In genomic region chr1:58946390-58946789, GRCh38 we compare ENCODE assay signal across 37 cellular contexts.
A peak's percentile ranks its signal among the peaks of the same experiment; 100 is the strongest.
DNase-seq lines count a peak whose midpoint lies in the region; ATAC-seq, FAIRE-seq and TF ChIP-seq lines count a peak whose summit lies in the region.
"Had no signal": no experiment of that assay in that cellular context is flagged by ENCODE, and none has a peak within 500 bp of the region (broad histone marks: within the 10 kb centered on the region; RNA-seq: fewer than 3 reads in every experiment).

No MANE protein-coding gene starts in this region.

- 93% methylated on average over 4 of the region's 4 CpGs for WGBS in SK-N-SH (ENCODE audit: low lambda C conversion rate)
- 82% methylated on average over 4 of the region's 4 CpGs for WGBS in K562 (ENCODE audit: insufficient coverage, low coverage, missing lambda C conversion rate)
- WGBS in mesenchymal stem cell = 100% methylated on average over 1 of the region's 4 CpGs

- H3K14ac ChIP-seq in mesenchymal stem cell (ENCODE audit: low read length in 2 of 2) = no peak overlapping the region

- no peak overlapping the region for H3K4ac ChIP-seq in mesenchymal stem cell (ENCODE audit: low read depth in 1 of 2, low read length in 2 of 2)

- H3K27me3 ChIP-seq in SK-N-SH (ENCODE audit: insufficient read depth) = no peaks in the 10 kb centered on the region
- H3K27me3 ChIP-seq in K562 (ENCODE audit: control insufficient read depth in 2 of 2, insufficient read depth in 2 of 2, low read length in 2 of 2) = no peaks in the 10 kb centered on the region
- H3K27me3 ChIP-seq in mesenchymal stem cell (ENCODE audit: control insufficient read depth in 1 of 2, insufficient read depth in 1 of 2, low read length in 2 of 2) = no peaks in the 10 kb centered on the region
- H3K27me3 ChIP-seq: BE2C; BLaER1; BLaER1 treated with 17β-estradiol and CSF1 and Interleukin-3, amounts not matched to agents 10 nM and 100 nM had no signal

- DNase-seq in SK-N-SH (no peak), K562 (ENCODE audit: extremely low read depth in 1 of 4, low spot score in 3 of 4) (no peak), mesenchymal stem cell (no peak), nephron progenitor cell (no peak), NCI-H345 treated with DMSO at 0.1 percent for 48 hours (lab: John Stamatoyannopoulos, UW; ENCODE audit: unreplicated experiment) (no peak), AG08395 (ENCODE audit: low spot score) (no peak)
- DNase-seq: 8988T; ACHN; AML-193; BE2C; C1 segment of cervical spinal cord; Caco-2; Calu3; CD4-positive, alpha-beta memory T cell; CD4-positive, alpha-beta T cell; CD4-positive, CD25-positive, alpha-beta regulatory T cell; CD8-positive, alpha-beta memory T cell; COR-L47; DMS 273 treated with DMSO at 0.1 percent for 48 hours; DMS153; DMS53; DMS79; DMS79 treated with DMSO at 0.1 percent for 48 hours; DND-41; EL had no signal

- no TSS peak for BruUV-seq in K562 (replicated peaks; lab: Mats Ljungman, UMichigan)

- H4K20me1 ChIP-seq in SK-N-SH (ENCODE audit: insufficient read depth) (no peaks in the 10 kb centered on the region), K562 (replicated peaks; ENCODE audit: control insufficient read depth, insufficient read depth, low read length) (no peaks in the 10 kb centered on the region)
- H4K20me1 ChIP-seq: BLaER1; BLaER1 treated with 17β-estradiol and CSF1 and Interleukin-3, amounts not matched to agents 10 nM and 100 nM had no signal

- no peaks in the 10 kb centered on the region for H3K9me1 ChIP-seq in K562 (ENCODE audit: control insufficient read depth, insufficient read depth, low read length)

- TF ChIP-seq POLR2A in K562 (conservative IDR thresholded peaks at IDR 0.05) = no peak

- no peak for TF ChIP-seq CTCF in SK-N-SH (IDR thresholded peaks at IDR 0.05)
- TF ChIP-seq CTCF in HEK293 (tag by site-specific recombination; IDR thresholded peaks at IDR 0.05) = no peak
- no peak for TF ChIP-seq CTCF in K562 (IDR thresholded peaks at IDR 0.05 in 2 of 3, conservative IDR thresholded peaks at IDR 0.05 in 1 of 3; ENCODE audit: insufficient read depth in 2 of 3, low read depth in 1 of 3, low read length in 3 of 3)
- no peak for TF ChIP-seq CTCF in nephron progenitor cell (IDR thresholded peaks at IDR 0.05)

- no peak overlapping the region for H2BK12ac ChIP-seq in mesenchymal stem cell (ENCODE audit: low read length in 2 of 2)

- no peak overlapping the region for H2BK120ac ChIP-seq in mesenchymal stem cell (ENCODE audit: low read depth, low read length)

- H3K18ac ChIP-seq in mesenchymal stem cell (ENCODE audit: low read depth in 1 of 2, low read length in 2 of 2) = no peak overlapping the region

- TF ChIP-seq EP300 in SK-N-SH (IDR thresholded peaks at IDR 0.05; ENCODE audit: borderline replicate concordance in 1 of 2, low read depth in 1 of 2, low read length in 1 of 2) (no peak), K562 (IDR thresholded peaks at IDR 0.05; ENCODE audit: low read length) (no peak)

- H4K8ac ChIP-seq in mesenchymal stem cell (ENCODE audit: low read length) = no peak overlapping the region

- H3K9me2 ChIP-seq in SK-N-SH = no peaks in the 10 kb centered on the region

- H3K4me3 ChIP-seq in SK-N-SH (ENCODE audit: low read depth in 2 of 2, low read length in 1 of 2) = no peak overlapping the region
- no peak overlapping the region for H3K4me3 ChIP-seq in HEK293 (ENCODE audit: low read depth, low read length)
- H3K4me3 ChIP-seq in K562 = no peak overlapping the region
- H3K4me3 ChIP-seq in mesenchymal stem cell (ENCODE audit: insufficient read depth in 1 of 2, low read depth in 1 of 2, low read length in 2 of 2) = no peak overlapping the region
- H3K4me3 ChIP-seq: A549; BLaER1; BLaER1 treated with 17β-estradiol and CSF1 and Interleukin-3, amounts not matched to agents 10 nM and 100 nM had no signal

- H4K91ac ChIP-seq in mesenchymal stem cell (ENCODE audit: low read length) = no peak overlapping the region

- no peak for ATAC-seq in SK-N-SH treated with all-trans-retinoic acid at 6 μM for 48 hours
- no peak for ATAC-seq in K562
- ATAC-seq: A549; CD8-positive, alpha-beta T cell had no signal

- FAIRE-seq in K562 (lab: Jason Lieb, UNC) = no peak
- FAIRE-seq: A204.1, A549, D721Med had no signal

- intact Hi-C loops in K562 (cut with micrococcal nuclease) = no loop called here

- CTCF ChIA-PET in SK-N-SH (lab: Yijun Ruan, JAX) = no interaction called here
- CTCF ChIA-PET in HEK293 (lab: Yijun Ruan, JAX) = no interaction called here
- CTCF ChIA-PET in K562 (lab: Yijun Ruan, JAX; ENCODE audit: low intra/inter-chr PET ratio) = no interaction called here

- no peak overlapping the region for H2AFZ ChIP-seq in SK-N-SH (ENCODE audit: low read depth)
- H2AFZ ChIP-seq in K562 (ENCODE audit: low read depth, low read length) = no peak overlapping the region
- H2AFZ ChIP-seq in mesenchymal stem cell (ENCODE audit: low read depth, low read length) = no peak overlapping the region

- H3K4me2 ChIP-seq in SK-N-SH (no peak overlapping the region), K562 (ENCODE audit: insufficient read depth, low read length) (no peak overlapping the region), mesenchymal stem cell (ENCODE audit: low read length, poor library complexity, severe bottlenecking) (no peak overlapping the region)
- H3K4me2 ChIP-seq: A549; BLaER1; BLaER1 treated with 17β-estradiol and CSF1 and Interleukin-3, amounts not matched to agents 10 nM and 100 nM had no signal

- H3K27ac Mint-ChIP-seq in nephron progenitor cell = no peak overlapping the region
- H3K27ac Mint-ChIP-seq: B cell; CD14-positive monocyte; CD4-positive, alpha-beta memory T cell; CD4-positive, alpha-beta T cell; CD4-positive, CD25-positive, alpha-beta regulatory T cell; CD8-positive, alpha-beta memory T cell had no signal

- no peak overlapping the region for H2BK5ac ChIP-seq in mesenchymal stem cell (ENCODE audit: low read depth, low read length, poor library complexity, severe bottlenecking)

- H3K27ac ChIP-seq in SK-N-SH (ENCODE audit: low read depth in 2 of 2, low read length in 1 of 2) = no peak overlapping the region
- H3K27ac ChIP-seq in HEK293 (ENCODE audit: extremely low read depth, low read depth, low read length) = no peak overlapping the region
- H3K27ac ChIP-seq in K562 (ENCODE audit: extremely low read depth, low read depth, low read length) = no peak overlapping the region
- H3K27ac ChIP-seq in mesenchymal stem cell (ENCODE audit: low read length, poor library complexity, severe bottlenecking) = no peak overlapping the region
- H3K27ac ChIP-seq: 22Rv1; A549; BLaER1; BLaER1 treated with 17β-estradiol and CSF1 and Interleukin-3, amounts not matched to agents 10 nM and 100 nM; C4-2B had no signal

- peak overlapping the region; percentile 35 for H2AK5ac ChIP-seq in mesenchymal stem cell (ENCODE audit: low read length, severe bottlenecking)

- H3K36me3 Mint-ChIP-seq in nephron progenitor cell (ENCODE audit: low read depth) = no peaks in the 10 kb centered on the region
- H3K36me3 Mint-ChIP-seq: CD14-positive monocyte; CD4-positive, alpha-beta memory T cell; CD4-positive, CD25-positive, alpha-beta regulatory T cell; CD8-positive, alpha-beta memory T cell; CD8-positive, alpha-beta T cell had no signal

- H3K4me1 Mint-ChIP-seq in nephron progenitor cell = peaks cover 18% of the 10 kb centered on the region

- H3K9me3 Mint-ChIP-seq in nephron progenitor cell = peaks cover 15% of the 10 kb centered on the region
- H3K9me3 Mint-ChIP-seq: CD4-positive, alpha-beta T cell; CD8-positive, alpha-beta T cell had no signal

- no peak for TF ChIP-seq RAD21 in SK-N-SH (IDR thresholded peaks at IDR 0.05; ENCODE audit: low read length)
- no peak for TF ChIP-seq RAD21 in K562 (CRISPR knock-in tag; conservative IDR thresholded peaks at IDR 0.05 in 1 of 2, IDR thresholded peaks at IDR 0.05 in 1 of 2)

- POLR2A ChIA-PET in SK-N-SH (lab: Yijun Ruan, JAX) (no interaction called here), HEK293 (lab: Yijun Ruan, JAX) (no interaction called here), K562 (lab: Yijun Ruan, JAX) (interaction anchor here (0.6 kb wide), 1 partner anchor 163 kb away, joined by 3 read pairs; the partner anchor contains the start of gene JUN)

- H3K4me1 ChIP-seq in SK-N-SH (ENCODE audit: control insufficient read depth in 1 of 2, insufficient read depth in 2 of 2, low read depth in 1 of 2, low read length in 1 of 2) (no peaks in the 10 kb centered on the region), HEK293 (ENCODE audit: control insufficient read depth, insufficient read depth, low read length) (no peaks in the 10 kb centered on the region), K562 (replicated peaks in 1 of 2; ENCODE audit: control insufficient read depth in 2 of 2, insufficient read depth in 2 of 2, low read length in 2 of 2) (no peaks in the 10 kb centered on the region; a peak in 1 of 5 replicates), mesenchymal stem cell (ENCODE audit: control insufficient read depth, insufficient read depth, low read depth, low read length) (peaks cover 3% of the 10 kb centered on the region)
- H3K4me1 ChIP-seq: BE2C, Caco-2 had no signal

- H3K4me3 Mint-ChIP-seq in nephron progenitor cell = no peak overlapping the region
- H3K4me3 Mint-ChIP-seq: B cell; CD14-positive monocyte; CD4-positive, alpha-beta memory T cell; CD4-positive, alpha-beta T cell; CD8-positive, alpha-beta T cell had no signal

- H3K36me3 ChIP-seq in SK-N-SH (replicated peaks in 1 of 2; ENCODE audit: control insufficient read depth in 1 of 2, insufficient read depth in 2 of 2, low read length in 1 of 2) = no peaks in the 10 kb centered on the region
- H3K36me3 ChIP-seq in HEK293 (ENCODE audit: control insufficient read depth in 2 of 2, insufficient read depth in 1 of 2, low read length in 2 of 2) = no peaks in the 10 kb centered on the region
- no peaks in the 10 kb centered on the region for H3K36me3 ChIP-seq in K562 (ENCODE audit: control insufficient read depth, insufficient read depth, low read length)
- no peaks in the 10 kb centered on the region for H3K36me3 ChIP-seq in mesenchymal stem cell (ENCODE audit: control insufficient read depth in 1 of 2, insufficient read depth in 2 of 2, low read depth in 1 of 2, low read length in 2 of 2)
- H3K36me3 ChIP-seq: BE2C; BLaER1; BLaER1 treated with 17β-estradiol and CSF1 and Interleukin-3, amounts not matched to agents 10 nM and 100 nM had no signal

- in situ Hi-C loops in K562 (cut with MboI) = no loop called here

- H3F3A ChIP-seq in SK-N-SH (replicated peaks; ENCODE audit: insufficient read depth) = no peaks in the 10 kb centered on the region

- H3K27me3 Mint-ChIP-seq in nephron progenitor cell (ENCODE audit: low read depth, poor library complexity) = peaks cover 9% of the 10 kb centered on the region
- H3K27me3 Mint-ChIP-seq: B cell; CD4-positive, alpha-beta T cell; CD8-positive, alpha-beta memory T cell had no signal

- H3K23ac ChIP-seq in mesenchymal stem cell (ENCODE audit: low read length in 2 of 2) = no peak overlapping the region

- H3K9me3 ChIP-seq in SK-N-SH (no peaks in the 10 kb centered on the region), HEK293 (ENCODE audit: control insufficient read depth, insufficient read depth, low read depth, low read length) (no peaks in the 10 kb centered on the region), K562 (replicated peaks; ENCODE audit: control insufficient read depth, insufficient read depth, low read depth, low read length) (no peaks in the 10 kb centered on the region), mesenchymal stem cell (ENCODE audit: control insufficient read depth, low read length) (no peaks in the 10 kb centered on the region)
- H3K9me3 ChIP-seq: A549, BE2C, BLaER1, Caco-2 had no signal

- H3K79me1 ChIP-seq in mesenchymal stem cell (replicated peaks; ENCODE audit: low read length, poor library complexity, severe bottlenecking) = no peaks in the 10 kb centered on the region

- H3K79me2 ChIP-seq in SK-N-SH (ENCODE audit: insufficient read depth) (no peaks in the 10 kb centered on the region), K562 (ENCODE audit: control insufficient read depth, insufficient read depth, low read length) (no peaks in the 10 kb centered on the region)

- no peak overlapping the region for H2BK15ac ChIP-seq in mesenchymal stem cell (ENCODE audit: low read depth, poor library complexity, severe bottlenecking)

- H3K9ac ChIP-seq in SK-N-SH (no peak overlapping the region), K562 (ENCODE audit: insufficient read depth in 1 of 2, low read depth in 2 of 2, low read length in 2 of 2) (no peak overlapping the region), mesenchymal stem cell (ENCODE audit: low read length) (no peak overlapping the region)
- H3K9ac ChIP-seq: BLaER1; BLaER1 treated with 17β-estradiol and CSF1 and Interleukin-3, amounts not matched to agents 10 nM and 100 nM had no signal
